ENCODE assay signal across 35 cellular contexts in genomic region chr16:3986235-3986544, GRCh38.
"Had no signal": no experiment of that assay in that cellular context is flagged by ENCODE, and none has a peak within 500 bp of the region (broad histone marks: within the 10 kb centered on the region; RNA-seq: fewer than 3 reads in every experiment).

No MANE protein-coding gene starts in this region.

- H3K27ac ChIP-seq: adrenal gland, body of pancreas, colonic mucosa, dorsolateral prefrontal cortex, esophagus muscularis mucosa, foreskin keratinocyte, gastrocnemius medialis, heart left ventricle, WERI-Rb-1 had no signal

- ATAC-seq: activated CD4-positive, alpha-beta T cell treated with anti-CD3 and anti-CD28 coated beads for 36 hours; activated CD8-positive, alpha-beta T cell treated with anti-CD3 and anti-CD28 coated beads, Interleukin-2, amount 10 ng/mL, durations not matched to agents 7 days and 5 days; activated naive CD8-positive, alpha-beta T cell treated with anti-CD3 and anti-CD28 coated beads, Interleukin-2, amount 50 U/mL, for 24 hours; activated T-cell treated with anti-CD3 and anti-CD28 coated beads, Interleukin-2, amount 50 U/mL, for 72 hours; body of pancreas; foreskin keratinocyte; gastrocnemius medialis; T-helper 17 cell had no signal

- H3K27ac Mint-ChIP-seq: activated CD4-positive, alpha-beta memory T cell treated with anti-CD3 and anti-CD28 coated beads for 36 hours; activated CD4-positive, alpha-beta T cell treated with anti-CD3 and anti-CD28 coated beads for 36 hours; activated CD4-positive, alpha-beta T cell treated with anti-CD3 and anti-CD28 coated beads, Interleukin-2, amount 10 ng/mL, durations not matched to agents 24 days and 14 days; activated CD8-positive, alpha-beta T cell treated with anti-CD3 and anti-CD28 coated beads, Interleukin-2, amount 10 ng/mL, durations not matched to agents 7 days and 5 days; activated naive CD8-positive, alpha-beta T cell treated with anti-CD3 and anti-CD28 coated beads for 36 hours; activated naive CD8-positive, alpha-beta T cell treated with anti-CD3 and anti-CD28 coated beads, Interleukin-2, amount 50 U/mL, for 24 hours; activated T-cell treated with anti-CD3 and anti-CD28 coated beads, Interleukin-2, amount 50 U/mL, for 24 hours; activated T-cell treated with anti-CD3 and anti-CD28 coated beads, Interleukin-2, amount 50 U/mL, for 72 hours; T-helper 17 cell; T-helper 2 cell treated with Interferon-gamma antibody and Interleukin-4, amounts not matched to agents 5 μg/mL and 100 μg/mL, for 36 hours had no signal

- H3K4me3 ChIP-seq: adrenal gland, body of pancreas, colonic mucosa, dorsolateral prefrontal cortex, esophagus muscularis mucosa, gastrocnemius medialis, heart left ventricle had no signal

- H3K9me3 Mint-ChIP-seq: activated CD4-positive, alpha-beta memory T cell treated with anti-CD3 and anti-CD28 coated beads for 36 hours; activated CD4-positive, alpha-beta T cell treated with anti-CD3 and anti-CD28 coated beads, Interleukin-2, amount 10 ng/mL, durations not matched to agents 24 days and 14 days; activated naive CD8-positive, alpha-beta T cell treated with anti-CD3 and anti-CD28 coated beads for 36 hours; activated naive CD8-positive, alpha-beta T cell treated with anti-CD3 and anti-CD28 coated beads, Interleukin-2, amount 50 U/mL, for 24 hours; activated T-cell treated with anti-CD3 and anti-CD28 coated beads, Interleukin-2, amount 50 U/mL, for 24 hours; activated T-cell treated with anti-CD3 and anti-CD28 coated beads, Interleukin-2, amount 50 U/mL, for 72 hours; T-helper 2 cell treated with Interferon-gamma antibody and Interleukin-4, amounts not matched to agents 5 μg/mL and 100 μg/mL, for 36 hours had no signal

- H3K27me3 ChIP-seq: adrenal gland, body of pancreas, colonic mucosa, dorsolateral prefrontal cortex, esophagus muscularis mucosa, foreskin keratinocyte, gastrocnemius medialis, heart left ventricle had no signal

- H3K36me3 ChIP-seq: adrenal gland, colonic mucosa had no signal

- H3K36me3 Mint-ChIP-seq: activated naive CD8-positive, alpha-beta T cell treated with anti-CD3 and anti-CD28 coated beads for 36 hours had no signal

- H3K9me3 ChIP-seq: adrenal gland, body of pancreas, colonic mucosa, esophagus muscularis mucosa, gastrocnemius medialis, heart left ventricle had no signal

- H3K4me1 ChIP-seq: adrenal gland, colonic mucosa, foreskin keratinocyte, gastrocnemius medialis had no signal

- DNase-seq: activated CD4-positive, alpha-beta memory T cell treated with anti-CD3 and anti-CD28 coated beads for 36 hours; activated CD4-positive, alpha-beta T cell treated with anti-CD3 and anti-CD28 coated beads for 36 hours; activated CD4-positive, alpha-beta T cell treated with anti-CD3 and anti-CD28 coated beads, Interleukin-2, amount 10 ng/mL, durations not matched to agents 24 days and 14 days; activated CD4-positive, CD25-positive, alpha-beta regulatory T cell; activated CD4-positive, CD25-positive, alpha-beta regulatory T cell treated with anti-CD3 and anti-CD28 coated beads, Interleukin-2, amount 50 U/mL, for 72 hours; activated CD8-positive, alpha-beta memory T cell treated with anti-CD3 and anti-CD28 coated beads, Interleukin-2, amount 50 U/mL, for 48 hours; activated CD8-positive, alpha-beta T cell treated with anti-CD3 and anti-CD28 coated beads, Interleukin-2, amount 10 ng/mL, durations not matched to agents 7 days and 5 days; activated gamma-delta T cell; activated naive CD4-positive, alpha-beta T cell; activated naive CD4-positive, alpha-beta T cell treated with anti-CD3 and anti-CD28 coated beads, Interleukin-2, amount 50 U/mL, for 16 hours; activated naive CD8-positive, alpha-beta T cell treated with anti-CD3 and anti-CD28 coated beads for 36 hours; activated naive CD8-positive, alpha-beta T cell treated with anti-CD3 and anti-CD28 coated beads, Interleukin-2, amount 50 U/mL, for 24 hours; activated T-cell treated with anti-CD3 and anti-CD28 coated beads for 4 hours; activated T-cell treated with anti-CD3 and anti-CD28 coated beads, Interleukin-2, amount 50 U/mL, for 24 hours; activated T-cell treated with anti-CD3 and anti-CD28 coated beads, Interleukin-2, amount 50 U/mL, for 72 hours; adrenal gland; amygdala; aorta; body of pancreas; caudate nucleus; colonic mucosa; dorsolateral prefrontal cortex; effector memory CD4-positive, alpha-beta T cell; erythroblast; foreskin keratinocyte; gastrocnemius medialis; glutamatergic neuron; heart left ventricle; SW 1271; T-helper 1 cell; T-helper 17 cell; T1000; WERI-Rb-1 had no signal
